10 cellular contexts compared by ENCODE assay signal in the genomic region with DNA sequence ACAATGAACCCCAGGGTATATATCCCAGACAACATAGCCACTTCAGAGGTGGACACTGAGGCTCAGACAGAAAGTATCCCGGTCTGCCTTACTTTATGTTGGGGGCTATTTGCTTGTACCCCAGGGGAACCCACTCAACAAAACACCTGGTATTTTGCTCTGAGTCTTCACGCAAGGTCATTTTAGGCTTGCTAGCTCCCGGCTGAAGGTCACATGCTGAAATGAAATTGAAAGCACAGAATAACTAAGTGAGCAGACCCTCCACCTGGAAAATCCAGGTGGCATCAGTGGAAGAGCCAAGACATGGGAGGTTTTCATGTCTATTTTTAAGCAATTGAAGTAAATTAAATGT. TPM values are rescaled to one million over a fixed set of nuclear protein-coding genes. Genes with fewer than 3 reads are reported as not detected.
DNase-seq lines count a peak whose midpoint lies in the region; TF ChIP-seq lines count a peak whose summit lies in the region.
"Had no signal": no experiment of that assay in that cellular context is flagged by ENCODE, and none has a peak within 500 bp of the region (broad histone marks: within the 10 kb centered on the region; RNA-seq: fewer than 3 reads in every experiment).

No MANE protein-coding gene starts in this region.

- H3K27ac ChIP-seq in A673 (ENCODE audit: low read depth, low read length, poor library complexity, severe bottlenecking): peak overlapping the region; percentile 57
- peak overlapping the region; percentile 22 for H3K27ac ChIP-seq in CD4-positive, alpha-beta memory T cell (ENCODE audit: low read depth, low read length)
- H3K27ac ChIP-seq in OCI-LY7 (ENCODE audit: low read depth, low read length, poor library complexity, severe bottlenecking): peak overlapping the region; percentile 85
- no peak overlapping the region for H3K27ac ChIP-seq in mesendoderm (ENCODE audit: low read depth, low read length)

- no peak overlapping the region for H2BK5ac ChIP-seq in mesendoderm (ENCODE audit: low read length)

- H3K36me3 Mint-ChIP-seq in CD4-positive, alpha-beta memory T cell: peaks cover 0 to 6% of the 10 kb centered on the region in 2 donors
- peaks cover 5% of the 10 kb centered on the region; the same call in 1 of the 2 replicates for H3K36me3 Mint-ChIP-seq in HFFc6 (ENCODE audit: low read depth)

- CTCF ChIA-PET in A673 (lab: Charles Lee): no interaction called here
- CTCF ChIA-PET in CD4-positive, alpha-beta memory T cell (lab: Charles Lee; ENCODE audit: partially characterized antibody): interaction anchor here (1.1 to 11.1 kb wide), 10 partner anchors 10 to 176 kb away, joined by 3 to 164 read pairs (median 6); no protein-coding TSS in a partner anchor
- CTCF ChIA-PET in OCI-LY7 (lab: Charles Lee; ENCODE audit: unreplicated experiment): interaction anchor here (0.5 to 2.0 kb wide), 2 partner anchors 20 to 35 kb away, joined by 3 to 6 read pairs; no protein-coding TSS in a partner anchor

- no peaks in the 10 kb centered on the region for H4K20me1 ChIP-seq in OCI-LY7 (ENCODE audit: insufficient read depth, low read length)

- BruUV-seq in A673 (replicated peaks; lab: Mats Ljungman, UMichigan): TSS peak; percentile 69
- no TSS peak for BruUV-seq in OCI-LY7 (replicated peaks; lab: Mats Ljungman, UMichigan)

- POLR2A ChIA-PET in A673 (lab: Charles Lee; ENCODE audit: low non-redundant PET) (no interaction called here), OCI-LY7 (lab: Charles Lee) (interaction anchor here (0.6 to 1.5 kb wide), 5 partner anchors 18 to 201 kb away, joined by 3 to 4 read pairs (median 3); no protein-coding TSS in a partner anchor)
- POLR2A ChIA-PET in CD4-positive, alpha-beta memory T cell (lab: Charles Lee; ENCODE audit: partially characterized antibody): interaction anchor here (0.8 to 8.0 kb wide), 19 partner anchors 9 to 941 kb away, joined by 3 to 106 read pairs (median 5); no protein-coding TSS in a partner anchor

- no peak overlapping the region for H2BK15ac ChIP-seq in mesendoderm (replicated peaks; ENCODE audit: low read depth)

- H3K79me2 ChIP-seq in OCI-LY7 (ENCODE audit: insufficient read depth, low read depth, low read length) (peaks cover under 1% of the 10 kb centered on the region; the same call in 1 of the 2 replicates), mesendoderm (ENCODE audit: control insufficient read depth, insufficient read depth, low read length) (no peaks in the 10 kb centered on the region)

- H3K9me3 ChIP-seq in A673 (ENCODE audit: low read depth, low read length, poor library complexity, severe bottlenecking) (no peaks in the 10 kb centered on the region), OCI-LY7 (ENCODE audit: low read length) (no peaks in the 10 kb centered on the region)
- H3K9me3 ChIP-seq in CD4-positive, alpha-beta memory T cell (ENCODE audit: control insufficient read depth in 1 of 2, low read length in 2 of 2): no peaks in the 10 kb centered on the region

- H2AK5ac ChIP-seq in mesendoderm (ENCODE audit: low read length): no peak overlapping the region

- intact Hi-C loops in A673 (cut with micrococcal nuclease; ENCODE audit: unreplicated experiment): no loop called here
- intact Hi-C loops in CD4-positive, alpha-beta memory T cell (cut with micrococcal nuclease): no loop called here
- intact Hi-C loops in OCI-LY7 (cut with micrococcal nuclease; ENCODE audit: unreplicated experiment): loop anchor here (1.0 kb wide), 1 partner anchor 20 kb away; no protein-coding TSS in a partner anchor

- H3K27me3 Mint-ChIP-seq in CD4-positive, alpha-beta memory T cell: no peaks in the 10 kb centered on the region
- peaks cover 6% of the 10 kb centered on the region for H3K27me3 Mint-ChIP-seq in HFFc6 (ENCODE audit: insufficient read depth)

- H3K4ac ChIP-seq in mesendoderm (ENCODE audit: low read depth, low read length): no peak overlapping the region

- peaks cover 29% of the 10 kb centered on the region for H3K4me1 ChIP-seq in A673 (ENCODE audit: insufficient read depth, low read length, poor library complexity, severe bottlenecking)
- H3K4me1 ChIP-seq in CD4-positive, alpha-beta memory T cell (ENCODE audit: insufficient read depth, low read length): peaks cover 91% of the 10 kb centered on the region
- H3K4me1 ChIP-seq in OCI-LY7 (ENCODE audit: insufficient read depth, low read length, poor library complexity, severe bottlenecking): peaks cover 35% of the 10 kb centered on the region
- peaks cover 8% of the 10 kb centered on the region for H3K4me1 ChIP-seq in mesendoderm (ENCODE audit: control insufficient read depth, low read depth, low read length)

- H3K27me3 ChIP-seq in A673 (replicated peaks; ENCODE audit: insufficient read depth, low read depth, low read length, poor library complexity) (no peaks in the 10 kb centered on the region), mesendoderm (ENCODE audit: insufficient read depth, low read length, poor library complexity) (no peaks in the 10 kb centered on the region)
- no peaks in the 10 kb centered on the region for H3K27me3 ChIP-seq in CD4-positive, alpha-beta memory T cell (ENCODE audit: insufficient read depth, low read length)

- DNase-seq in A673 (ENCODE audit: low spot score) (no peak), OCI-LY7 (ENCODE audit: low spot score) (peak; percentile 62), germinal center (ENCODE audit: low spot score) (peak; percentile 24), RKO (ENCODE audit: low spot score) (no peak), mesendoderm (no peak), HFFc6 (no peak)
- DNase-seq in CD4-positive, alpha-beta memory T cell: no peak
- DNase-seq: cerebellar nuclear complex, DMS79, NCI-H1930 had no signal

- peak overlapping the region; percentile 62 to 99 (median 94) for H3K27ac Mint-ChIP-seq in CD4-positive, alpha-beta memory T cell
- no peak overlapping the region for H3K27ac Mint-ChIP-seq in HFFc6

- no peak overlapping the region for H4K8ac ChIP-seq in mesendoderm (ENCODE audit: low read depth, low read length)

- no peak overlapping the region for H2BK120ac ChIP-seq in mesendoderm (ENCODE audit: low read depth, low read length)

- H3K79me1 ChIP-seq in mesendoderm (ENCODE audit: low read length): no peaks in the 10 kb centered on the region

- H3K36me3 ChIP-seq in A673 (ENCODE audit: insufficient read depth, low read length, poor library complexity, severe bottlenecking) (no peaks in the 10 kb centered on the region), OCI-LY7 (ENCODE audit: insufficient read depth, low read length) (no peaks in the 10 kb centered on the region), mesendoderm (ENCODE audit: control insufficient read depth, insufficient read depth, low read length) (no peaks in the 10 kb centered on the region)
- no peaks in the 10 kb centered on the region for H3K36me3 ChIP-seq in CD4-positive, alpha-beta memory T cell (ENCODE audit: insufficient read depth, low read length)

- H3K18ac ChIP-seq in mesendoderm (ENCODE audit: low read length): no peak overlapping the region

- H3K23ac ChIP-seq in mesendoderm (ENCODE audit: low read length): no peak overlapping the region

- H3K9ac ChIP-seq in mesendoderm (ENCODE audit: low read length): no peak overlapping the region

- H3K56ac ChIP-seq in mesendoderm (ENCODE audit: low read length): no peak overlapping the region

- no CpG with 5 or more reads among the region's 3 CpGs for WGBS in mesendoderm (ENCODE audit: extremely low coverage, insufficient coverage, low lambda C conversion rate)

- no peak overlapping the region for H3K4me3 ChIP-seq in A673 (ENCODE audit: low read depth, low read length, poor library complexity, severe bottlenecking)
- no peak overlapping the region for H3K4me3 ChIP-seq in CD4-positive, alpha-beta memory T cell (ENCODE audit: low read length in 2 of 2)
- H3K4me3 ChIP-seq in OCI-LY7 (ENCODE audit: low read depth, low read length, poor library complexity, severe bottlenecking): peak overlapping the region; percentile 37
- no peak overlapping the region for H3K4me3 ChIP-seq in mesendoderm (ENCODE audit: low read length)

- no peaks in the 10 kb centered on the region for H3K9me2 ChIP-seq in OCI-LY7 (ENCODE audit: insufficient read depth, low read length)

- peak overlapping the region; percentile 66 for H3K4me2 ChIP-seq in OCI-LY7 (ENCODE audit: low read length)
- no peak overlapping the region for H3K4me2 ChIP-seq in mesendoderm (ENCODE audit: low read length)

- peak overlapping the region in 5 of 8 donors; percentile 2 to 31 (median 13) for H3K4me3 Mint-ChIP-seq in CD4-positive, alpha-beta memory T cell
- no peak overlapping the region for H3K4me3 Mint-ChIP-seq in HFFc6

- peaks cover 69 to 98% (median 82%) of the 10 kb centered on the region in 4 donors for H3K4me1 Mint-ChIP-seq in CD4-positive, alpha-beta memory T cell
- peaks cover 24% of the 10 kb centered on the region for H3K4me1 Mint-ChIP-seq in HFFc6 (ENCODE audit: low read depth)

- peaks cover 0 to 7% (median 0%) of the 10 kb centered on the region in 8 donors for H3K9me3 Mint-ChIP-seq in CD4-positive, alpha-beta memory T cell
- H3K9me3 Mint-ChIP-seq in HFFc6: no peaks in the 10 kb centered on the region

- TF ChIP-seq CTCF in A673 (conservative IDR thresholded peaks at IDR 0.05; ENCODE audit: low read depth, low read length) (no peak), OCI-LY7 (conservative IDR thresholded peaks at IDR 0.05; ENCODE audit: low read length) (no peak), HFFc6 (IDR thresholded peaks at IDR 0.05) (no peak)

- H2AFZ ChIP-seq in OCI-LY7 (ENCODE audit: low read length): peak overlapping the region; percentile 62; the same call in 1 of the 2 replicates

- H4K5ac ChIP-seq in mesendoderm (ENCODE audit: low read length): no peak overlapping the region

RNA-seq across cellular contexts. Expression of a gene that starts 4.1 kb away (rescaled TPM):
- total RNA-seq in A673 (2021) (8.8 and 11.1 TPM in 2 replicates), OCI-LY7 (2022) (14.5 and 24.3 TPM in 2 replicates)
- 10 to 100 TPM; 28.6 to 31.0 TPM for total RNA-seq in CD4-positive, alpha-beta memory T cell
- 1 to 10 TPM; 4.8 to 8.1 TPM for polyA plus RNA-seq in CD4-positive, alpha-beta memory T cell
- total RNA-seq in OCI-LY7 (2014; rRNA removed; shearing (Covaris generic)): 12.4 and 14.2 TPM in 2 replicates
- 5.4 TPM for polyA plus RNA-seq in mesendoderm (2013, experiment 1 of 2)
- 4.7 TPM for polyA plus RNA-seq in mesendoderm (2013, experiment 2 of 2)
- 1 to 10 TPM; 4.1 to 5.8 (median 4.9) TPM for total RNA-seq in HFFc6 (2021; fragmentation: NEBNext Ultra II Directional; extraction: Animal tissue kit (Norgen Biotek cat#: 25700))

Comparison
In these comparisons a context has a peak if more than half of its experiments do, and no peak if none do; other contexts are left out.
1. DNase-seq: peak in OCI-LY7 (single experiment) and germinal center (single experiment); none in A673 (single experiment), CD4-positive, alpha-beta memory T cell (0 of 5), RKO (single experiment), mesendoderm (single experiment) and HFFc6 (single experiment).